8 cellular contexts compared by ENCODE assay signal in genomic region chr6:49549691-49550412, GRCh38. TPM values are rescaled to one million over a fixed set of nuclear protein-coding genes. Genes with fewer than 3 reads are reported as not detected.
A peak's percentile ranks its signal among the peaks of the same experiment; 100 is the strongest.
DNase-seq lines count a peak whose midpoint lies in the region; ATAC-seq, FAIRE-seq and TF ChIP-seq lines count a peak whose summit lies in the region.

No MANE protein-coding gene starts in this region.

- TF ChIP-seq CTCF in AG04450 (IDR thresholded peaks at IDR 0.05; ENCODE audit: low read depth, low read length) (no peak), endothelial cell of umbilical vein (IDR thresholded peaks at IDR 0.05; ENCODE audit: extremely low read depth in 1 of 2, insufficient read depth in 1 of 2, low read depth in 1 of 2, low read length in 2 of 2) (no peak), neural progenitor cell (IDR thresholded peaks at IDR 0.05) (no peak)

- no peaks in the 10 kb centered on the region for H3K9me3 Mint-ChIP-seq in neural progenitor cell

- peaks cover 9% of the 10 kb centered on the region for H3K27me3 Mint-ChIP-seq in neural progenitor cell (ENCODE audit: insufficient read depth, low read depth)

- H2AFZ ChIP-seq in endothelial cell of umbilical vein (ENCODE audit: low read depth, low read length), result peak overlapping the region; percentile 83
- H2AFZ ChIP-seq in neural progenitor cell (replicated peaks), result no peak overlapping the region

- H3K27ac Mint-ChIP-seq in neural progenitor cell, result no peak overlapping the region

- TSS peak; percentile 43 for BruUV-seq in endothelial cell of umbilical vein (replicated peaks; lab: Mats Ljungman, UMichigan)

- POLR2A ChIA-PET in AG04450 (lab: Yijun Ruan, JAX) (no interaction called here), endothelial cell of umbilical vein (lab: Charles Lee) (no interaction called here)

- H3K4me3 Mint-ChIP-seq in neural progenitor cell, result peak overlapping the region; percentile 87

- H3K4me3 ChIP-seq in AG04450 (ENCODE audit: low read depth, low read length) (peak overlapping the region; percentile 43), NT2/D1 (ENCODE audit: insufficient read length, low read depth) (peak overlapping the region; percentile 75), endothelial cell of umbilical vein (replicated peaks in 1 of 3; ENCODE audit: insufficient read depth in 1 of 3, low read depth in 1 of 3, low read length in 3 of 3) (peak overlapping the region; percentile 51 to 71 (median 59)), neural progenitor cell (peak overlapping the region; percentile 75)

- peaks cover 34% of the 10 kb centered on the region for H3K4me1 Mint-ChIP-seq in neural progenitor cell

- DNase-seq in AG04450 (ENCODE audit: low read depth, low spot score), result no peak
- no peak for DNase-seq in NT2/D1 (ENCODE audit: low read depth, low spot score)
- DNase-seq in endothelial cell of umbilical vein (ENCODE audit: low read depth, low spot score), result peak; percentile 21
- DNase-seq in neural progenitor cell (ENCODE audit: low spot score), result peak; percentile 25
- no peak for DNase-seq in hippocampal formation (lab: John Stamatoyannopoulos, UW)
- no peak for DNase-seq in DMS53 (lab: John Stamatoyannopoulos, UW)
- no peak for DNase-seq in NCI-H524 treated with DMSO at 0.1 percent for 48 hours (lab: John Stamatoyannopoulos, UW)

- FAIRE-seq in endothelial cell of umbilical vein (lab: Jason Lieb, UNC), result no peak

- H3K27me3 ChIP-seq in AG04450 (ENCODE audit: control insufficient read depth, insufficient read depth, low read length), result peaks cover 16% of the 10 kb centered on the region
- no peaks in the 10 kb centered on the region for H3K27me3 ChIP-seq in NT2/D1 (ENCODE audit: insufficient read depth, insufficient read length)
- H3K27me3 ChIP-seq in endothelial cell of umbilical vein (ENCODE audit: control insufficient read depth in 2 of 2, insufficient read depth in 2 of 2, low read length in 2 of 2), result peaks cover 0 to 3% of the 10 kb centered on the region in 2 experiments
- H3K27me3 ChIP-seq in neural progenitor cell, result no peaks in the 10 kb centered on the region

- peaks cover 45% of the 10 kb centered on the region for H3F3A ChIP-seq in neural progenitor cell (ENCODE audit: low read depth)

- H3K4me1 ChIP-seq in NT2/D1 (ENCODE audit: insufficient read depth, insufficient read length), result no peaks in the 10 kb centered on the region
- H3K4me1 ChIP-seq in endothelial cell of umbilical vein (ENCODE audit: control insufficient read depth, extremely low read depth, insufficient read depth, low read length), result peaks cover 24% of the 10 kb centered on the region
- peaks cover 54% of the 10 kb centered on the region for H3K4me1 ChIP-seq in neural progenitor cell

- no peak for ATAC-seq in HG02970 (IDR thresholded peaks at IDR 0.05; ENCODE audit: low FRiP score, unreplicated experiment)

- H3K79me2 ChIP-seq in endothelial cell of umbilical vein (ENCODE audit: control insufficient read depth, insufficient read depth, low read length), result peaks cover 19% of the 10 kb centered on the region
- H3K79me2 ChIP-seq in neural progenitor cell (ENCODE audit: low read depth), result peaks cover 38% of the 10 kb centered on the region

- dilution Hi-C loops in endothelial cell of umbilical vein (cut with MboI; ENCODE audit: extremely low pct_ligation_motif_present, low sequenced_read_pairs), result no loop called here

- H3K36me3 ChIP-seq in NT2/D1 (ENCODE audit: insufficient read depth, insufficient read length, low read length), result no peaks in the 10 kb centered on the region
- H3K36me3 ChIP-seq in endothelial cell of umbilical vein (ENCODE audit: control insufficient read depth in 2 of 2, extremely low read depth in 1 of 2, insufficient read depth in 2 of 2, low read length in 2 of 2), result no peaks in the 10 kb centered on the region
- peaks cover 3% of the 10 kb centered on the region for H3K36me3 ChIP-seq in neural progenitor cell

- CTCF ChIA-PET in AG04450 (lab: Charles Lee), result interaction anchor here (1.0 to 14.7 kb wide), 4 partner anchors 8 to 299 kb away, joined by 3 to 177 read pairs (median 16); no protein-coding TSS in a partner anchor
- CTCF ChIA-PET in endothelial cell of umbilical vein (lab: Charles Lee), result interaction anchor here (0.6 to 6.8 kb wide), 12 partner anchors 8 to 57 kb away, joined by 3 to 80 read pairs (median 5); no protein-coding TSS in a partner anchor

- H3K36me3 Mint-ChIP-seq in neural progenitor cell, result no peaks in the 10 kb centered on the region

- H3K4me2 ChIP-seq in endothelial cell of umbilical vein (ENCODE audit: insufficient read depth, low read length) (peak overlapping the region; percentile 79), neural progenitor cell (peak overlapping the region; percentile 95)

- H4K20me1 ChIP-seq in endothelial cell of umbilical vein (replicated peaks; ENCODE audit: control insufficient read depth, extremely low read depth, insufficient read depth, low read length), result no peaks in the 10 kb centered on the region
- peaks cover 10% of the 10 kb centered on the region for H4K20me1 ChIP-seq in neural progenitor cell (ENCODE audit: low read depth)

- TF ChIP-seq POLR2A in endothelial cell of umbilical vein (IDR thresholded peaks at IDR 0.05; ENCODE audit: low read depth, low read length), result no peak

- H3K27ac ChIP-seq in AG04450 (ENCODE audit: low read depth, low read length), result no peak overlapping the region
- no peak overlapping the region for H3K27ac ChIP-seq in endothelial cell of umbilical vein (ENCODE audit: insufficient read depth, low read depth, low read length)
- H3K27ac ChIP-seq in neural progenitor cell, result peak overlapping the region; percentile 99

- intact Hi-C loops in endothelial cell of umbilical vein (cut with micrococcal nuclease), result loop anchor here (1.0 to 5.0 kb wide), 2 partner anchors 57 to 223 kb away; no protein-coding TSS in a partner anchor

- H3K9ac ChIP-seq in NT2/D1 (ENCODE audit: insufficient read length, low read depth) (peak overlapping the region; percentile 89), endothelial cell of umbilical vein (replicated peaks; ENCODE audit: extremely low read depth, insufficient read depth, low read length) (peak overlapping the region; percentile 67), neural progenitor cell (peak overlapping the region; percentile 69)

- H3K9me3 ChIP-seq in AG04450 (ENCODE audit: control insufficient read depth, insufficient read depth, low read length), result no peaks in the 10 kb centered on the region; the same call in 1 of the 2 replicates
- no peaks in the 10 kb centered on the region for H3K9me3 ChIP-seq in NT2/D1 (ENCODE audit: insufficient read depth, low read length)
- no peaks in the 10 kb centered on the region for H3K9me3 ChIP-seq in endothelial cell of umbilical vein (replicated peaks; ENCODE audit: control insufficient read depth, insufficient read depth, low read length)
- no peaks in the 10 kb centered on the region for H3K9me3 ChIP-seq in neural progenitor cell (ENCODE audit: low read depth)

- no peaks in the 10 kb centered on the region for H3K9me1 ChIP-seq in endothelial cell of umbilical vein (replicated peaks; ENCODE audit: control insufficient read depth, extremely low read depth, insufficient read depth, low read length)

TF ChIP-seq in endothelial cell of umbilical vein, 7 proteins besides CTCF, POLR2A, EP300 and RAD21:
- TF ChIP-seq MYC (IDR thresholded peaks at IDR 0.05; ENCODE audit: low read depth, low read length) (no peak), EZH2 (IDR thresholded peaks at IDR 0.05; ENCODE audit: borderline replicate concordance, low read depth, low read length, severe bottlenecking) (no peak), MAX (IDR thresholded peaks at IDR 0.05; ENCODE audit: insufficient read depth, insufficient read length) (no peak)

RNA-seq across cellular contexts. Expression of gene C6orf141, which starts 0.6 kb away (rescaled TPM):
- polyA plus RNA-seq in AG04450 (2011; rRNA removed) (not detected in 2 replicates), endothelial cell of umbilical vein (4.1 and 5.7 TPM in 2 replicates)
- not detected in 2 replicates for polyA minus RNA-seq in AG04450 (2011; rRNA and poly(A)+ RNA removed)
- total RNA-seq in endothelial cell of umbilical vein (13.7 and 15.5 TPM in 2 replicates), neural progenitor cell (ENCODE audit: low replicate concordance) (87.2 and 97.2 TPM in 2 replicates)
- polyA plus RNA-seq in endothelial cell of umbilical vein (2011; cell fraction: cytosol; rRNA removed), result 2.6 and 4.9 TPM in 2 replicates
- polyA plus RNA-seq in endothelial cell of umbilical vein (2011; cell fraction: nucleus; rRNA removed), result 30.8 and 40.7 TPM in 2 replicates
- polyA plus RNA-seq in endothelial cell of umbilical vein (2012), result 13.3 and 14.2 TPM in 2 replicates
- polyA minus RNA-seq in endothelial cell of umbilical vein, result 1.9 and 4.3 TPM in 2 replicates
- not detected for polyA minus RNA-seq in endothelial cell of umbilical vein (2011; cell fraction: cytosol; rRNA and poly(A)+ RNA removed)
- polyA minus RNA-seq in endothelial cell of umbilical vein (2011; cell fraction: nucleus; rRNA and poly(A)+ RNA removed), result 8.2 and 8.5 TPM in 2 replicates

RNA-seq across cellular contexts. Expression of gene GLYATL3, which starts 50.1 kb away (rescaled TPM):
- polyA plus RNA-seq in AG04450 (2011; rRNA removed) (not detected in 2 replicates), endothelial cell of umbilical vein (not detected in 2 replicates)
- polyA minus RNA-seq in AG04450 (2011; rRNA and poly(A)+ RNA removed), result not detected in 2 replicates
- total RNA-seq in endothelial cell of umbilical vein (not detected in 2 replicates), neural progenitor cell (ENCODE audit: low replicate concordance) (not detected in 2 replicates)
- polyA plus RNA-seq in endothelial cell of umbilical vein (2011; cell fraction: cytosol; rRNA removed), result not detected in 2 replicates
- not detected in 2 replicates for polyA plus RNA-seq in endothelial cell of umbilical vein (2011; cell fraction: nucleus; rRNA removed)
- not detected in 2 replicates for polyA plus RNA-seq in endothelial cell of umbilical vein (2012)
- not detected in 2 replicates for polyA minus RNA-seq in endothelial cell of umbilical vein
- not detected for polyA minus RNA-seq in endothelial cell of umbilical vein (2011; cell fraction: cytosol; rRNA and poly(A)+ RNA removed)
- polyA minus RNA-seq in endothelial cell of umbilical vein (2011; cell fraction: nucleus; rRNA and poly(A)+ RNA removed), result not detected in 2 replicates

Comparison
In these comparisons a context has a peak if more than half of its experiments do, and no peak if none do; other contexts are left out.
1. DNase-seq: peak in endothelial cell of umbilical vein (single experiment) and neural progenitor cell (single experiment); none in AG04450 (single experiment), NT2/D1 (single experiment), hippocampal formation (0 of 2), DMS53 (single experiment) and NCI-H524 treated with DMSO at 0.1 percent for 48 hours (single experiment).
2. Peak in every context shown above with its lines, with median percentiles within 50 percentile points of each other: H3K4me3 ChIP-seq and H3K9ac ChIP-seq.